13 cellular contexts compared by ENCODE assay signal in the genomic region with DNA sequence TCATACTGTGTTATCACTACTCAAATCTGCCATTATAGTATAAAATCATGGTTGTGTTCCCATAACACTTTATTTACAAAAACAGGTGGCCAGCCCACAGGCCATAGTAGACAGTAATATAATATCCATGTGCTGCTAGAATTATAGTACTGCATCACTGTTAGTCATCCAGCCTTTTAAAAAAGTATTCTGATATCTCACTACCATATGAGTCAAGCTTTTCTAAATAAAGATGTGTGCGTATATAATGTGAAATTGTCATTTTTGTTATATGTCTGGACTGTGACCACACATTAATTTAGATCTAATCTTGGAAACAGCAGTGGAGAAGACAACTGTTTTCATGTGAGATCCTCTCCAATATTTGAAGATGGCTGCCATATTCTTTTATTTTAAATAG.
"Had no signal": no experiment of that assay in that cellular context is flagged by ENCODE, and none has a peak within 500 bp of the region (broad histone marks: within the 10 kb centered on the region; RNA-seq: fewer than 3 reads in every experiment).

No MANE protein-coding gene starts in this region.

- H3K27ac ChIP-seq: left lung, tibial artery, VCaP had no signal

- H3K36me3 ChIP-seq: left lung, tibial artery had no signal

- H3K4me3 ChIP-seq: left lung, tibial artery had no signal

- H3K4me1 ChIP-seq: left lung, tibial artery had no signal

- DNase-seq: activated CD4-positive, alpha-beta T cell treated with anti-CD3 and anti-CD28 coated beads for 1 hour; activated CD4-positive, alpha-beta T cell treated with anti-CD3 and anti-CD28 coated beads, Interleukin-2, amount 50 U/mL, for 4 hours; activated naive CD4-positive, alpha-beta T cell treated with anti-CD3 and anti-CD28 coated beads for 36 hours; activated naive CD8-positive, alpha-beta T cell treated with anti-CD3 and anti-CD28 coated beads, Interleukin-2, amount 50 U/mL, for 24 hours; aorta; hippocampal formation; kidney; left lung; mesenchymal stem cell; stimulated activated naive B cell treated with anti-CD40 and anti-IgM and Interleukin-4, amounts not matched to agents 10 μg/mL and 1 μg/mL and 100 μg/mL, for 72 hours; tibial artery had no signal

- ATAC-seq: activated naive CD8-positive, alpha-beta T cell treated with anti-CD3 and anti-CD28 coated beads, Interleukin-2, amount 50 U/mL, for 24 hours; left lung; natural killer cell treated with Interleukin-12 subunit alpha and Interleukin-12 subunit beta and Interleukin-15 and Interleukin-18, amount 100 ng/mL, for 72 hours; stimulated activated naive B cell treated with anti-CD40 and anti-IgM and Interleukin-4, amounts not matched to agents 10 μg/mL and 1 μg/mL and 100 μg/mL, for 72 hours had no signal

- H3K27me3 ChIP-seq: left lung, tibial artery had no signal
